ENCODE assay signal across 23 cellular contexts in genomic region chr16:5722220-5722619, GRCh38.
"Had no signal": no experiment of that assay in that cellular context is flagged by ENCODE, and none has a peak within 500 bp of the region (broad histone marks: within the 10 kb centered on the region; RNA-seq: fewer than 3 reads in every experiment).

No MANE protein-coding gene starts in this region.

- H3K4me3 ChIP-seq: esophagus squamous epithelium, gastrocnemius medialis, heart right ventricle, left lung, lower lobe of right lung, mucosa of descending colon had no signal

- DNase-seq: cortex of kidney; effector CD8-positive, alpha-beta T cell; effector memory CD8-positive, alpha-beta T cell; endodermal cell; erythroblast; esophagus squamous epithelium; foreskin fibroblast; foreskin melanocyte; gastrocnemius medialis; glutamatergic neuron; head of caudate nucleus; heart right ventricle; hippocampal formation; left cardiac atrium; left lung; left ventricle myocardium superior; lower lobe of right lung; mesenchymal stem cell; mucosa of descending colon; naive B cell; naive thymus-derived CD8-positive, alpha-beta T cell had no signal

- ATAC-seq: effector memory CD8-positive, alpha-beta T cell; esophagus mucosa; gastrocnemius medialis; heart right ventricle; left cardiac atrium; left lung; left ventricle myocardium superior; lower lobe of right lung; mucosa of descending colon; naive thymus-derived CD8-positive, alpha-beta T cell had no signal

- H3K27ac ChIP-seq: epithelial cell of prostate, esophagus squamous epithelium, gastrocnemius medialis, heart right ventricle, left lung, lower lobe of right lung had no signal
